ENCODE assay signal across 19 cellular contexts in the genomic region with DNA sequence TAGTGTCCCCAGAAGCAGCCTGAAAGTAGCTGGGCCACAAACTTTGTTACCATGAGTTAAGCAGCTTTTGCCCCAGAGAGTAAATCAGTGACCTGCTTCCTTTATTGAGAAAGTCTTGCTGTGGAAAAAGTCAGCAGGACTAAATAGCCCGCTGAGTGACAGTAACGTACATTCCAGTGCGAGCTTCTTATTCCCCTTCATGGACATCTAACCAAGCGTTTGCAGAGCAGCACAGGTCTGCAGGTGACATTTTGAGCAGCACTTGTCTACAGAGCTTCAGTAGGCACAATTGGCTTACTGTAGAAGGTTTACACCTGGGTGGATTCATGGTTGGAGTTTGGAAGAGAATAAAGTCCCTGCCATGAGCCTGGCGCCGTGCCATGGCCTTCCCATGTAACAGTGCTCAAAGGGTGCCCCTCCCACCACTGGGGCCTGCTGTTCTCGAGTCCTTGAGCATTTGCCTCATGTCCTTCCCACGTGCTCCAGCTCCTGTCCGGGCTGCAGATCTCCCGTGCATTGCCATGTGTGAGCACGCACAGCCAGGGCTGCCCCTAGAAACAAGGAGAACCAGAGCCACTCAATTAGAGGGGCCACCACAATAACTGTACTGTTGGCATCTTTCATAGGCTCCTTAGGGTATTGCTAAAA. TPM values are rescaled to one million over a fixed set of nuclear protein-coding genes. Genes with fewer than 3 reads are reported as not detected.
DNase-seq lines count a peak whose midpoint lies in the region; ATAC-seq, FAIRE-seq and TF ChIP-seq lines count a peak whose summit lies in the region.
"Had no signal": no experiment of that assay in that cellular context is flagged by ENCODE, and none has a peak within 500 bp of the region (broad histone marks: within the 10 kb centered on the region; RNA-seq: fewer than 3 reads in every experiment).

No MANE protein-coding gene starts in this region.

- H3K4me3 ChIP-seq in small intestine (ENCODE audit: low read depth in 1 of 2, low read length in 2 of 2) = no peak overlapping the region
- no peak overlapping the region for H3K4me3 ChIP-seq in thyroid gland (replicated peaks in 1 of 3)
- H3K4me3 ChIP-seq: GM23338, Peyer's patch had no signal

- H3K36me3 ChIP-seq in small intestine (ENCODE audit: control insufficient read depth in 2 of 2, insufficient read depth in 2 of 2, low read length in 2 of 2) = no peaks in the 10 kb centered on the region
- H3K36me3 ChIP-seq in thyroid gland = no peaks in the 10 kb centered on the region
- H3K36me3 ChIP-seq: Peyer's patch had no signal

- intact Hi-C loops in thyroid gland (cut with DNase I) = loop anchor here (10.0 kb wide), 1 partner anchor 506 kb away; no protein-coding TSS in a partner anchor

- no peaks in the 10 kb centered on the region for H3K9me3 ChIP-seq in small intestine (ENCODE audit: control insufficient read depth, low read depth)
- H3K9me3 ChIP-seq in thyroid gland = no peaks in the 10 kb centered on the region
- H3K9me3 ChIP-seq: Peyer's patch had no signal

- DNase-seq in DMS79 treated with DMSO at 0.1 percent for 48 hours (lab: John Stamatoyannopoulos, UW) (peak; percentile 14), GM19239 (ENCODE audit: insufficient read length, low spot score) (no peak), SK-N-DZ (ENCODE audit: low spot score) (peak; percentile 33), small intestine (peak; percentile 73), LoVo (ENCODE audit: low spot score) (no peak), thyroid gland (no peak)
- DNase-seq: CD8-positive, alpha-beta T cell; EL; NCI-H1092 treated with DMSO at 0.1 percent for 48 hours; NCI-H1694 treated with DMSO at 0.1 percent for 48 hours; NCI-H2171; NCI-H510A treated with DMSO at 0.1 percent for 48 hours; NK-92 treated with Interleukin-12 subunit alpha and Interleukin-12 subunit beta, amount 100 ng/mL, for 24 hours; Right ventricle myocardium superior; T-helper 2 cell had no signal

- peak; percentile 94 for FAIRE-seq in GM19239 (lab: Jason Lieb, UNC)
- FAIRE-seq in small intestine (lab: Jason Lieb, UNC) = no peak
- FAIRE-seq: D721Med had no signal

- no peak for TF ChIP-seq POLR2A in thyroid gland (IDR thresholded peaks at IDR 0.05)

- no peak for ATAC-seq in GM18873 (IDR thresholded peaks at IDR 0.05; ENCODE audit: low FRiP score, unreplicated experiment)
- ATAC-seq: CD8-positive, alpha-beta T cell; GM23338 had no signal

- H3K4me1 ChIP-seq in small intestine (ENCODE audit: control insufficient read depth in 2 of 2, insufficient read depth in 1 of 2, low read depth in 1 of 2, low read length in 1 of 2) = no peaks in the 10 kb centered on the region
- no peaks in the 10 kb centered on the region for H3K4me1 ChIP-seq in thyroid gland

- H3K27ac ChIP-seq in small intestine (ENCODE audit: low read depth in 1 of 2, low read length in 1 of 2) (no peak overlapping the region), thyroid gland (no peak overlapping the region)

- TF ChIP-seq CTCF in thyroid gland (IDR thresholded peaks at IDR 0.05) = no peak

- WGBS in small intestine, 3 donors = 55 to 79% (median 71%) methylated on average over 11 of the region's 11 CpGs
- WGBS in thyroid gland, 2 donors = 68 to 81% methylated on average over 11 of the region's 11 CpGs

- H3K27me3 ChIP-seq in small intestine (ENCODE audit: control insufficient read depth in 2 of 2, insufficient read depth in 2 of 2, low read length in 2 of 2) (no peaks in the 10 kb centered on the region), thyroid gland (no peaks in the 10 kb centered on the region)
- H3K27me3 ChIP-seq: Peyer's patch had no signal

RNA-seq across cellular contexts. Expression of gene GRHPR, which starts 41.3 kb away (rescaled TPM):
- polyA plus RNA-seq in SK-N-DZ (2014; cell fraction: cytosol; rRNA removed) = 226 and 229 TPM in 2 replicates
- 179 and 202 TPM in 2 replicates for polyA plus RNA-seq in SK-N-DZ (2014; cell fraction: nucleus; rRNA removed)
- 100 to 1,000 TPM; 103 to 134 (median 132) TPM for polyA plus RNA-seq in small intestine
- 100 to 1,000 TPM in 2 of 4 donors, 10 to 100 TPM in 2; 79.5 to 157 (median 126) TPM for total RNA-seq in thyroid gland

Comparison
In these comparisons a context has a peak if more than half of its experiments do, and no peak if none do; other contexts are left out.
1. DNase-seq: peak in DMS79 treated with DMSO at 0.1 percent for 48 hours (single experiment), SK-N-DZ (single experiment) and small intestine (single experiment); none in GM19239 (single experiment), LoVo (single experiment) and thyroid gland (0 of 2).